Comparison of ENCODE assay signal across 31 cellular contexts in genomic region chr19:942133-942645, GRCh38. TPM values are rescaled to one million over a fixed set of nuclear protein-coding genes. Genes with fewer than 3 reads are reported as not detected.
DNase-seq lines count a peak whose midpoint lies in the region; ATAC-seq, FAIRE-seq and TF ChIP-seq lines count a peak whose summit lies in the region.
"Had no signal": no experiment of that assay in that cellular context is flagged by ENCODE, and none has a peak within 500 bp of the region (broad histone marks: within the 10 kb centered on the region; RNA-seq: fewer than 3 reads in every experiment).

No MANE protein-coding gene starts in this region.

- peak overlapping the region in 3 of 11 experiments; percentile 69 to 77 (median 75); a peak in 4 of 22 replicates for H3K27ac ChIP-seq in BLaER1 treated with 17β-estradiol and CSF1 and Interleukin-3, amounts not matched to agents 10 nM and 100 nM
- H3K27ac ChIP-seq in K562 (ENCODE audit: extremely low read depth, low read depth, low read length), result no peak overlapping the region
- no peak overlapping the region for H3K27ac ChIP-seq in trophoblast cell (ENCODE audit: low read depth, low read length)
- no peak overlapping the region for H3K27ac ChIP-seq in neural progenitor cell
- H3K27ac ChIP-seq: GM23248, HL-60, SJSA1 had no signal

- no peak for TF ChIP-seq POLR2A in K562 (conservative IDR thresholded peaks at IDR 0.05)

- no peaks in the 10 kb centered on the region for H3K27me3 ChIP-seq in BLaER1 treated with 17β-estradiol and CSF1 and Interleukin-3, amounts not matched to agents 10 nM and 100 nM
- no peaks in the 10 kb centered on the region for H3K27me3 ChIP-seq in K562 (ENCODE audit: control insufficient read depth in 2 of 2, insufficient read depth in 2 of 2, low read length in 2 of 2)
- no peaks in the 10 kb centered on the region for H3K27me3 ChIP-seq in trophoblast cell (ENCODE audit: insufficient read depth, low read length)
- H3K27me3 ChIP-seq in neural progenitor cell, result no peaks in the 10 kb centered on the region
- H3K27me3 ChIP-seq: BE2C, MG63, SJSA1 had no signal

- H3K4me1 ChIP-seq in BLaER1 treated with 17β-estradiol and CSF1 and Interleukin-3, amounts not matched to agents 10 nM and 100 nM, result peaks cover 58 to 100% (median 71%) of the 10 kb centered on the region in 10 experiments
- H3K4me1 ChIP-seq in K562 (replicated peaks in 1 of 2; ENCODE audit: control insufficient read depth in 2 of 2, insufficient read depth in 2 of 2, low read length in 2 of 2) (peaks cover 13 to 72% of the 10 kb centered on the region in 2 experiments), trophoblast cell (ENCODE audit: control insufficient read depth in 1 of 2, insufficient read depth in 2 of 2, low read length in 2 of 2) (peaks cover 40 to 43% of the 10 kb centered on the region in 2 experiments), neural progenitor cell (no peaks in the 10 kb centered on the region)

- TF ChIP-seq CTCF in K562 (IDR thresholded peaks at IDR 0.05 in 2 of 3, conservative IDR thresholded peaks at IDR 0.05 in 1 of 3; ENCODE audit: insufficient read depth in 2 of 3, low read depth in 1 of 3, low read length in 3 of 3) (no peak), neural progenitor cell (IDR thresholded peaks at IDR 0.05) (no peak)

- H2AFZ ChIP-seq in K562 (ENCODE audit: low read depth, low read length), result no peak overlapping the region
- H2AFZ ChIP-seq in trophoblast cell (ENCODE audit: insufficient read depth, low read length, poor library complexity), result no peak overlapping the region
- H2AFZ ChIP-seq in neural progenitor cell (replicated peaks), result no peak overlapping the region
- H2AFZ ChIP-seq: GM23248 had no signal

- FAIRE-seq in K562 (lab: Jason Lieb, UNC), result no peak
- FAIRE-seq: D721Med had no signal

- H3K79me2 ChIP-seq in K562 (ENCODE audit: control insufficient read depth, insufficient read depth, low read length) (peaks cover 84% of the 10 kb centered on the region), trophoblast cell (ENCODE audit: control insufficient read depth, insufficient read depth, low read length, poor library complexity) (peaks cover 60% of the 10 kb centered on the region), neural progenitor cell (ENCODE audit: low read depth) (peaks cover 95% of the 10 kb centered on the region)

- H3K9ac ChIP-seq in BLaER1 treated with 17β-estradiol and CSF1 and Interleukin-3, amounts not matched to agents 10 nM and 100 nM, result peak overlapping the region in 6 of 11 experiments; percentile 70 to 74 (median 73); a peak in 7 of 22 replicates
- no peak overlapping the region for H3K9ac ChIP-seq in K562 (ENCODE audit: insufficient read depth in 1 of 2, low read depth in 2 of 2, low read length in 2 of 2)
- no peak overlapping the region for H3K9ac ChIP-seq in trophoblast cell (ENCODE audit: low read length)
- no peak overlapping the region for H3K9ac ChIP-seq in neural progenitor cell
- H3K9ac ChIP-seq: GM23248 had no signal

- H3K27me3 Mint-ChIP-seq in neural progenitor cell (ENCODE audit: insufficient read depth, low read depth), result peaks cover 8% of the 10 kb centered on the region
- H3K27me3 Mint-ChIP-seq: CD4-positive, CD25-positive, alpha-beta regulatory T cell had no signal

- peaks cover 21 to 81% (median 45%) of the 10 kb centered on the region in 11 experiments; a peak in 21 of 22 replicates for H3K36me3 ChIP-seq in BLaER1 treated with 17β-estradiol and CSF1 and Interleukin-3, amounts not matched to agents 10 nM and 100 nM
- H3K36me3 ChIP-seq in K562 (ENCODE audit: control insufficient read depth, insufficient read depth, low read length) (peaks cover 67% of the 10 kb centered on the region; the same call in 2 of the 3 replicates), trophoblast cell (ENCODE audit: control insufficient read depth in 1 of 2, insufficient read depth in 2 of 2, low read length in 2 of 2) (peaks cover 81 to 85% of the 10 kb centered on the region in 2 experiments), neural progenitor cell (no peaks in the 10 kb centered on the region)
- H3K36me3 ChIP-seq: MG63 had no signal

- H3K18ac ChIP-seq in trophoblast cell (ENCODE audit: low read length), result no peak overlapping the region

- no peak overlapping the region for H3K14ac ChIP-seq in trophoblast cell (ENCODE audit: low read length)

- peaks cover 10% of the 10 kb centered on the region for H3K9me1 ChIP-seq in K562 (ENCODE audit: control insufficient read depth, insufficient read depth, low read length)

- WGBS in K562 (ENCODE audit: insufficient coverage, low coverage, missing lambda C conversion rate), result 93% methylated on average over 18 of the region's 32 CpGs
- no CpG with 5 or more reads among the region's 32 CpGs for WGBS in trophoblast cell (ENCODE audit: extremely low coverage, insufficient coverage, insufficient read length)

- H2AK5ac ChIP-seq in trophoblast cell (ENCODE audit: low read length), result no peak overlapping the region

- in situ Hi-C loops in K562 (cut with MboI) (no loop called here), ACHN (cut with HindIII; ENCODE audit: low pct_ligation_motif_present, low pct_unique_long_range_greater_than_20kb, low sequenced_read_pairs) (no loop called here)

- TF ChIP-seq RAD21 in Ishikawa (IDR thresholded peaks at IDR 0.05; ENCODE audit: low read depth) (no peak), K562 (CRISPR knock-in tag; conservative IDR thresholded peaks at IDR 0.05 in 1 of 2, IDR thresholded peaks at IDR 0.05 in 1 of 2) (no peak)

- peaks cover 14% of the 10 kb centered on the region for H3K4me1 Mint-ChIP-seq in neural progenitor cell

- TF ChIP-seq EP300 in Ishikawa (IDR thresholded peaks at IDR 0.05; ENCODE audit: borderline replicate concordance) (no peak; the same call in 1 of the 2 replicates), K562 (IDR thresholded peaks at IDR 0.05; ENCODE audit: low read length) (no peak)

- H3K4ac ChIP-seq in trophoblast cell (ENCODE audit: low read depth, low read length), result peak overlapping the region; percentile 53

- no peaks in the 10 kb centered on the region for H3K9me3 Mint-ChIP-seq in neural progenitor cell
- H3K9me3 Mint-ChIP-seq: H9, HFFc6 had no signal

- intact Hi-C loops in K562 (cut with micrococcal nuclease), result no loop called here

- H2BK5ac ChIP-seq in trophoblast cell (ENCODE audit: low read depth, low read length, poor library complexity), result no peak overlapping the region

- H3F3A ChIP-seq in neural progenitor cell (ENCODE audit: low read depth), result no peaks in the 10 kb centered on the region

- no peak for ATAC-seq in K562

- peak overlapping the region; percentile 82 to 97 (median 92) for H3K4me2 ChIP-seq in BLaER1 treated with 17β-estradiol and CSF1 and Interleukin-3, amounts not matched to agents 10 nM and 100 nM
- H3K4me2 ChIP-seq in K562 (ENCODE audit: insufficient read depth, low read length) (no peak overlapping the region), trophoblast cell (ENCODE audit: low read length) (no peak overlapping the region), neural progenitor cell (no peak overlapping the region)

- peaks cover 24% of the 10 kb centered on the region for H3K36me3 Mint-ChIP-seq in neural progenitor cell

- peak overlapping the region in 3 of 10 experiments; percentile 45 to 58 (median 57); a peak in 3 of 20 replicates for H3K4me3 ChIP-seq in BLaER1 treated with 17β-estradiol and CSF1 and Interleukin-3, amounts not matched to agents 10 nM and 100 nM
- H3K4me3 ChIP-seq in K562 (no peak overlapping the region), trophoblast cell (ENCODE audit: low read depth, low read length) (no peak overlapping the region), neural progenitor cell (no peak overlapping the region)
- H3K4me3 ChIP-seq: GM23248, SJSA1 had no signal

- H3K9me3 ChIP-seq in BLaER1 treated with 17β-estradiol and CSF1 and Interleukin-3, amounts not matched to agents 10 nM and 100 nM (replicated peaks in 1 of 11), result peaks cover 0 to 4% (median 3%) of the 10 kb centered on the region in 11 experiments; a peak in 12 of 22 replicates
- H3K9me3 ChIP-seq in K562 (replicated peaks; ENCODE audit: control insufficient read depth, insufficient read depth, low read depth, low read length) (no peaks in the 10 kb centered on the region), trophoblast cell (ENCODE audit: insufficient read depth, low read depth, low read length) (peaks cover 2% of the 10 kb centered on the region), neural progenitor cell (ENCODE audit: low read depth) (no peaks in the 10 kb centered on the region)
- H3K9me3 ChIP-seq: BE2C, MG63, SJSA1 had no signal

- no peak for DNase-seq in K562 (ENCODE audit: extremely low read depth in 1 of 4, low spot score in 3 of 4)
- DNase-seq in trophoblast cell, result no peak
- no peak for DNase-seq in activated CD4-positive, alpha-beta T cell treated with anti-CD3 and anti-CD28 coated beads for 4 hours
- DNase-seq in ACHN, result no peak
- DNase-seq in neural progenitor cell (ENCODE audit: low spot score), result no peak
- no peak for DNase-seq in GOT3 (lab: John Stamatoyannopoulos, UW)
- DNase-seq: BE2C; CD4-positive, CD25-positive, alpha-beta regulatory T cell; GM23248; H9; HFFc6; KBM-7; MG63; NCI-H1105 treated with DMSO at 0.1 percent for 48 hours; NCI-H146; NCI-H2029; NCI-H446 treated with DMSO at 0.1 percent for 48 hours; NCI-H526; NCI-H82; NK-92 treated with Interleukin-12 subunit alpha and Interleukin-12 subunit beta, amount 100 ng/mL, for 24 hours; Right ventricle myocardium superior; RPMI8226 had no signal

- H3K4me3 Mint-ChIP-seq in neural progenitor cell, result no peak overlapping the region
- H3K4me3 Mint-ChIP-seq: H9 had no signal

- CTCF ChIA-PET in K562 (lab: Yijun Ruan, JAX; ENCODE audit: low intra/inter-chr PET ratio), result no interaction called here

- H4K8ac ChIP-seq in trophoblast cell (ENCODE audit: low read depth, low read length), result no peak overlapping the region

- no peak overlapping the region for H4K12ac ChIP-seq in trophoblast cell (ENCODE audit: low read depth, low read length)

- H4K91ac ChIP-seq in trophoblast cell (ENCODE audit: low read depth, low read length), result no peak overlapping the region

- no peak overlapping the region for H2BK12ac ChIP-seq in trophoblast cell (ENCODE audit: low read length)

- H2BK120ac ChIP-seq in trophoblast cell (ENCODE audit: insufficient read depth, low read length, poor library complexity), result no peak overlapping the region

- no TSS peak for BruUV-seq in K562 (replicated peaks; lab: Mats Ljungman, UMichigan)

- peaks cover 9% of the 10 kb centered on the region for H3K79me1 ChIP-seq in trophoblast cell (ENCODE audit: low read length)

- H3K27ac Mint-ChIP-seq in neural progenitor cell, result no peak overlapping the region

- POLR2A ChIA-PET in K562 (lab: Yijun Ruan, JAX), result interaction anchor here (0.6 to 1.6 kb wide), 3 partner anchors 10 to 199 kb away, joined by 3 to 4 read pairs (median 4); no protein-coding TSS in a partner anchor

- no peak overlapping the region for H3K23ac ChIP-seq in trophoblast cell (ENCODE audit: low read length)

- peaks cover 82 to 100% (median 94%) of the 10 kb centered on the region in 11 experiments for H4K20me1 ChIP-seq in BLaER1 treated with 17β-estradiol and CSF1 and Interleukin-3, amounts not matched to agents 10 nM and 100 nM
- H4K20me1 ChIP-seq in K562 (replicated peaks; ENCODE audit: control insufficient read depth, insufficient read depth, low read length) (peaks cover 25% of the 10 kb centered on the region), neural progenitor cell (ENCODE audit: low read depth) (peaks cover 91% of the 10 kb centered on the region)

RNA-seq across cellular contexts. Expression of gene ARID3A, which starts 16.4 kb away (rescaled TPM):
- 89.0 and 254 TPM in 2 replicates for total RNA-seq in K562 (2011; cell fraction: chromatin; rRNA removed; ENCODE audit: low replicate concordance)
- total RNA-seq in K562 (2011; cell fraction: nucleolus; rRNA removed), result 180 and 206 TPM in 2 replicates
- total RNA-seq in K562 (2011; cell fraction: nucleoplasm; rRNA removed), result 120 and 121 TPM in 2 replicates
- total RNA-seq in K562 (2014; rRNA removed), result 55.2 and 62.0 TPM in 2 replicates
- total RNA-seq in K562 (2014; rRNA removed; fragmentation: Illumina TruSeq; extraction: Trizol), result 14.8 and 16.4 TPM in 2 replicates
- 39.0 and 41.3 TPM in 2 replicates for total RNA-seq in K562 (2015; rRNA removed; fragmentation: Illumina TruSeq; extraction: Trizol)
- total RNA-seq in K562 (2021), result 97.2 and 118 TPM in 2 replicates
- 27.9 and 44.1 TPM in 2 replicates for polyA plus RNA-seq in K562 (2011; rRNA removed)
- polyA plus RNA-seq in K562 (2011; cell fraction: cytosol; rRNA removed), result 43.2 and 88.8 TPM in 2 replicates
- polyA plus RNA-seq in K562 (2011; cell fraction: nucleus; rRNA removed), result 58.8 and 128 TPM in 2 replicates
- polyA plus RNA-seq in K562 (2012), result 49.0 and 52.3 TPM in 2 replicates
- 31.2 and 62.4 TPM in 2 replicates for polyA plus RNA-seq in K562 (2014; fragmentation: Illumina TruSeq; extraction: Trizol)
- polyA plus RNA-seq in K562 (2014; fragmentation: Nextera tagmentation; extraction: Ambion mirVana), result 1 to 10 TPM; 1.4 to 2.0 TPM
- polyA plus RNA-seq in K562 (2014; rRNA removed), result 31.0 and 46.7 TPM in 2 replicates
- polyA minus RNA-seq in K562 (2011; rRNA and poly(A)+ RNA removed), result 36.2 and 53.3 TPM in 2 replicates
- polyA minus RNA-seq in K562 (2011; cell fraction: cytosol; rRNA and poly(A)+ RNA removed), result 119 and 167 TPM in 2 replicates
- 45.8 and 47.4 TPM in 2 replicates for polyA minus RNA-seq in K562 (2011; cell fraction: nucleus; rRNA and poly(A)+ RNA removed)
- polyA plus RNA-seq in trophoblast cell (2013), result 445 and 449 TPM in 2 replicates
- total RNA-seq in neural progenitor cell (ENCODE audit: low replicate concordance), result 25.5 and 68.7 TPM in 2 replicates

RNA-seq across cellular contexts. Expression of gene KISS1R, which starts 25.1 kb away (rescaled TPM):
- 13.9 and 50.0 TPM in 2 replicates for total RNA-seq in K562 (2011; cell fraction: chromatin; rRNA removed; ENCODE audit: low replicate concordance)
- 79.5 and 104 TPM in 2 replicates for total RNA-seq in K562 (2011; cell fraction: nucleolus; rRNA removed)
- total RNA-seq in K562 (2011; cell fraction: nucleoplasm; rRNA removed), result 29.6 and 30.1 TPM in 2 replicates
- 19.3 and 26.7 TPM in 2 replicates for total RNA-seq in K562 (2014; rRNA removed)
- total RNA-seq in K562 (2014; rRNA removed; fragmentation: Illumina TruSeq; extraction: Trizol), result 0.80 and 1.1 TPM in 2 replicates
- 2.0 and 2.7 TPM in 2 replicates for total RNA-seq in K562 (2015; rRNA removed; fragmentation: Illumina TruSeq; extraction: Trizol)
- 36.2 and 39.4 TPM in 2 replicates for total RNA-seq in K562 (2021)
- 2.8 and 6.3 TPM in 2 replicates for polyA plus RNA-seq in K562 (2011; rRNA removed)
- 4.3 and 59.2 TPM in 2 replicates for polyA plus RNA-seq in K562 (2011; cell fraction: cytosol; rRNA removed)
- polyA plus RNA-seq in K562 (2011; cell fraction: nucleus; rRNA removed), result 36.4 and 172 TPM in 2 replicates
- 6.9 and 23.9 TPM in 2 replicates for polyA plus RNA-seq in K562 (2012)
- 0.37 and 2.7 TPM in 2 replicates for polyA plus RNA-seq in K562 (2014; fragmentation: Illumina TruSeq; extraction: Trizol)
- polyA plus RNA-seq in K562 (2014; fragmentation: Nextera tagmentation; extraction: Ambion mirVana), result under 1 TPM; 0.55 to 0.75 TPM
- polyA plus RNA-seq in K562 (2014; rRNA removed), result 17.3 and 26.8 TPM in 2 replicates
- 0.30 and 1.8 TPM in 2 replicates for polyA minus RNA-seq in K562 (2011; rRNA and poly(A)+ RNA removed)
- 5.8 and 14.1 TPM in 2 replicates for polyA minus RNA-seq in K562 (2011; cell fraction: cytosol; rRNA and poly(A)+ RNA removed)
- polyA minus RNA-seq in K562 (2011; cell fraction: nucleus; rRNA and poly(A)+ RNA removed), result 5.8 and 22.6 TPM in 2 replicates
- polyA plus RNA-seq in trophoblast cell (2013), result 0.10 and 0.14 TPM in 2 replicates
- total RNA-seq in neural progenitor cell (ENCODE audit: low replicate concordance), result 0.77 TPM in 1 of 2 replicates, not detected in the other
- total RNA-seq: A673, Daoy, GM23248, HFFc6, LHCN-M2, Right ventricle myocardium superior, SJSA1 had no signal
- polyA plus RNA-seq: GM23248 had no signal

RNA-seq across cellular contexts. Expression of gene R3HDM4, which starts 29.2 kb away (rescaled TPM):
- total RNA-seq in K562 (2011; cell fraction: chromatin; rRNA removed; ENCODE audit: low replicate concordance), result 66.6 and 166 TPM in 2 replicates
- total RNA-seq in K562 (2011; cell fraction: nucleolus; rRNA removed), result 109 and 113 TPM in 2 replicates
- total RNA-seq in K562 (2011; cell fraction: nucleoplasm; rRNA removed), result 92.6 and 119 TPM in 2 replicates
- total RNA-seq in K562 (2014; rRNA removed), result 63.2 and 75.6 TPM in 2 replicates
- 21.4 and 26.2 TPM in 2 replicates for total RNA-seq in K562 (2014; rRNA removed; fragmentation: Illumina TruSeq; extraction: Trizol)
- total RNA-seq in K562 (2015; rRNA removed; fragmentation: Illumina TruSeq; extraction: Trizol), result 44.6 and 46.1 TPM in 2 replicates
- 133 and 138 TPM in 2 replicates for total RNA-seq in K562 (2021)
- 59.0 and 93.9 TPM in 2 replicates for polyA plus RNA-seq in K562 (2011; rRNA removed)
- polyA plus RNA-seq in K562 (2011; cell fraction: cytosol; rRNA removed), result 105 and 207 TPM in 2 replicates
- polyA plus RNA-seq in K562 (2011; cell fraction: nucleus; rRNA removed), result 149 and 223 TPM in 2 replicates
- polyA plus RNA-seq in K562 (2012), result 85.0 and 165 TPM in 2 replicates
- polyA plus RNA-seq in K562 (2014; fragmentation: Illumina TruSeq; extraction: Trizol), result 87.6 and 109 TPM in 2 replicates
- polyA plus RNA-seq in K562 (2014; fragmentation: Nextera tagmentation; extraction: Ambion mirVana), result 1 to 10 TPM; 3.2 to 5.6 TPM
- 140 and 154 TPM in 2 replicates for polyA plus RNA-seq in K562 (2014; rRNA removed)
- polyA minus RNA-seq in K562 (2011; rRNA and poly(A)+ RNA removed), result 11.6 and 16.6 TPM in 2 replicates
- 30.8 and 60.9 TPM in 2 replicates for polyA minus RNA-seq in K562 (2011; cell fraction: cytosol; rRNA and poly(A)+ RNA removed)
- 22.8 and 25.2 TPM in 2 replicates for polyA minus RNA-seq in K562 (2011; cell fraction: nucleus; rRNA and poly(A)+ RNA removed)
- 51.5 and 52.5 TPM in 2 replicates for polyA plus RNA-seq in trophoblast cell (2013)
- total RNA-seq in neural progenitor cell (ENCODE audit: low replicate concordance), result 22.7 and 58.2 TPM in 2 replicates

RNA-seq across cellular contexts. Expression of gene WDR18, which starts 42.0 kb away (rescaled TPM):
- total RNA-seq in K562 (2011; cell fraction: chromatin; rRNA removed; ENCODE audit: low replicate concordance), result 32.2 and 119 TPM in 2 replicates
- total RNA-seq in K562 (2011; cell fraction: nucleolus; rRNA removed), result 140 and 174 TPM in 2 replicates
- total RNA-seq in K562 (2011; cell fraction: nucleoplasm; rRNA removed), result 50.0 and 55.1 TPM in 2 replicates
- total RNA-seq in K562 (2014; rRNA removed) (181 and 210 TPM in 2 replicates), K562 (2014; rRNA removed; fragmentation: Illumina TruSeq; extraction: Trizol) (13.0 and 15.5 TPM in 2 replicates), K562 (2015; rRNA removed; fragmentation: Illumina TruSeq; extraction: Trizol) (37.6 and 45.0 TPM in 2 replicates), K562 (2021) (128 and 134 TPM in 2 replicates), neural progenitor cell (ENCODE audit: low replicate concordance) (38.6 and 156 TPM in 2 replicates)
- polyA plus RNA-seq in K562 (2011; rRNA removed) (30.1 and 47.8 TPM in 2 replicates), K562 (2014; fragmentation: Illumina TruSeq; extraction: Trizol) (16.3 and 52.9 TPM in 2 replicates), K562 (2014; fragmentation: Nextera tagmentation; extraction: Ambion mirVana) (1 to 10 TPM in 1 of 2 experiments, under 1 TPM in 1; 0.65 to 1.1 TPM), K562 (2014; rRNA removed) (106 and 130 TPM in 2 replicates)
- polyA plus RNA-seq in K562 (2011; cell fraction: cytosol; rRNA removed), result 62.1 and 244 TPM in 2 replicates
- polyA plus RNA-seq in K562 (2011; cell fraction: nucleus; rRNA removed), result 137 and 203 TPM in 2 replicates
- 73.6 and 92.2 TPM in 2 replicates for polyA plus RNA-seq in K562 (2012)
- 17.0 and 26.0 TPM in 2 replicates for polyA minus RNA-seq in K562 (2011; rRNA and poly(A)+ RNA removed)
- polyA minus RNA-seq in K562 (2011; cell fraction: cytosol; rRNA and poly(A)+ RNA removed), result 90.0 and 91.8 TPM in 2 replicates
- 52.1 and 52.4 TPM in 2 replicates for polyA minus RNA-seq in K562 (2011; cell fraction: nucleus; rRNA and poly(A)+ RNA removed)
- polyA plus RNA-seq in trophoblast cell (2013), result 43.8 and 45.6 TPM in 2 replicates

RNA-seq across cellular contexts. Expression of gene RNU6-9, which starts 48.9 kb away (rescaled TPM):
- not detected in 2 replicates for total RNA-seq in K562 (2011; cell fraction: chromatin; rRNA removed; ENCODE audit: low replicate concordance)
- total RNA-seq in K562 (2011; cell fraction: nucleolus; rRNA removed), result not detected in 2 replicates
- not detected in 2 replicates for total RNA-seq in K562 (2011; cell fraction: nucleoplasm; rRNA removed)
- not detected in 2 replicates for total RNA-seq in K562 (2014; rRNA removed)
- total RNA-seq in K562 (2014; rRNA removed; fragmentation: Illumina TruSeq; extraction: Trizol), result not detected in 2 replicates
- total RNA-seq in K562 (2015; rRNA removed; fragmentation: Illumina TruSeq; extraction: Trizol), result not detected in 2 replicates
- total RNA-seq in K562 (2021), result not detected in 2 replicates
- polyA plus RNA-seq in K562 (2011; rRNA removed), result not detected in 2 replicates
- polyA plus RNA-seq in K562 (2011; cell fraction: cytosol; rRNA removed), result not detected in 2 replicates
- polyA plus RNA-seq in K562 (2011; cell fraction: nucleus; rRNA removed), result not detected in 2 replicates
- not detected in 2 replicates for polyA plus RNA-seq in K562 (2012)
- not detected in 2 replicates for polyA plus RNA-seq in K562 (2014; fragmentation: Illumina TruSeq; extraction: Trizol)
- not detected for polyA plus RNA-seq in K562 (2014; fragmentation: Nextera tagmentation; extraction: Ambion mirVana)
- polyA plus RNA-seq in K562 (2014; rRNA removed), result not detected in 2 replicates
- under 0.01 TPM in 2 replicates for polyA minus RNA-seq in K562 (2011; rRNA and poly(A)+ RNA removed)
- 667 TPM in 1 of 2 replicates, not detected in the other for polyA minus RNA-seq in K562 (2011; cell fraction: cytosol; rRNA and poly(A)+ RNA removed)
- under 0.01 TPM in 1 of 2 replicates, not detected in the other for polyA minus RNA-seq in K562 (2011; cell fraction: nucleus; rRNA and poly(A)+ RNA removed)
- polyA plus RNA-seq in trophoblast cell (2013), result not detected in 2 replicates
- not detected in 2 replicates for total RNA-seq in neural progenitor cell (ENCODE audit: low replicate concordance)
- total RNA-seq: A673; CD4-positive, CD25-positive, alpha-beta regulatory T cell; Daoy; G401; GM23248; H9; HFFc6; LHCN-M2; Right ventricle myocardium superior; SJSA1 had no signal
- polyA plus RNA-seq: CD4-positive, CD25-positive, alpha-beta regulatory T cell; GM23248 had no signal

Comparison
In these comparisons a context has a peak if more than half of its experiments do, and no peak if none do; other contexts are left out.
1. H3K4me2 ChIP-seq: peak in BLaER1 treated with 17β-estradiol and CSF1 and Interleukin-3, amounts not matched to agents 10 nM and 100 nM (11 of 11); none in K562 (single experiment), trophoblast cell (single experiment) and neural progenitor cell (single experiment).
2. H3K9ac ChIP-seq: peak in BLaER1 treated with 17β-estradiol and CSF1 and Interleukin-3, amounts not matched to agents 10 nM and 100 nM (6 of 11); none in K562 (0 of 2), trophoblast cell (single experiment) and neural progenitor cell (single experiment).